In the genomic region with DNA sequence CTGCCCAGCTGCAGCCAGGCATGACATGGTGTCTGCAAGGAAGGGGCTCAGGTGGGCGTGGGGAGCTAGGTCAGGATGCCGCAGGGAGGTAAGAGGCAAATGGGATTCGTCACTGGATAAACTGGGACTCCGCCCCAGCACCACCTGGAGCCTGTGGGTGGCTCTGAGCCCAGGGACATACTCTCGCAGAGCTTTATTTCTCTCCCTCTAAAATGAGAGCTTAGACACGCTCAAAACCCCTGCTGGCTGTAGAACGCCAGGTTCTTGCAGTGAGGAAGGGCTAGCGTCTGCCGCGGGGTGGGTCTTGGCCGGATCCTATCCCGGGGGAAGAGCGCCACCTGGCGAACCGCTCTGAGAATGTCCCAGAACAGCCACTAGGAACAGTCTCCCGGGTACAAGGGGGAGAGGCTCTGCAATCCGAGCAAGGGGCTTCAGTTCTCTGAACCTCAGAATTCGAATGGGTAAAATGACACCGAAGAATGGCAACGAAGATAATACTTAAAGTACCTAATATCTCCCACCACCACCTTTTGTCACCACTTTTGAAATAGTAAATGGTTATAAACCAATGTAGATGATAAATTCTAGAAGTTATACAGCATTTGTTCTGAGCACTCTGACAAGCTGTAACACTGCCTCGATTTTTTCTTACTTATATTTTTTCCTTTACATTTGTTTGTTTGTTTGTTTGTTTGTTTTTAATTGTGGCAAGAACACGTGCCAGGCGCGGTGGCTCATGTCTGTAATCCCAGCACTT, we compare ENCODE assay signal across 8 cellular contexts. TPM values are rescaled to one million over a fixed set of nuclear protein-coding genes. Genes with fewer than 3 reads are reported as not detected.
DNase-seq lines count a peak whose midpoint lies in the region; ATAC-seq and TF ChIP-seq lines count a peak whose summit lies in the region.

No MANE protein-coding gene starts in this region.

- H3K4me1 ChIP-seq in DOHH2 (ENCODE audit: control insufficient read depth, low read length) = no peaks in the 10 kb centered on the region
- peaks cover 0 to 11% (median 3%) of the 10 kb centered on the region in 12 donors for H3K4me1 ChIP-seq in heart left ventricle
- peaks cover 4 to 7% (median 7%) of the 10 kb centered on the region in 4 donors for H3K4me1 ChIP-seq in upper lobe of left lung

- H3K9me2 ChIP-seq in DOHH2 (replicated peaks; ENCODE audit: control insufficient read depth, low read length) = no peaks in the 10 kb centered on the region

- TF ChIP-seq EP300 in upper lobe of left lung (IDR thresholded peaks at IDR 0.05) = no peak

- no peak overlapping the region for H3K27ac Mint-ChIP-seq in activated naive CD8-positive, alpha-beta T cell treated with anti-CD3 and anti-CD28 coated beads, Interleukin-2, amount 50 U/mL, for 24 hours

- TF ChIP-seq CTCF in DOHH2 (IDR thresholded peaks at IDR 0.05; ENCODE audit: low read depth, low read length, poor library complexity, severe bottlenecking) = peak; percentile 87
- TF ChIP-seq CTCF in heart left ventricle (IDR thresholded peaks at IDR 0.05) = peak; percentile 77 to 96 (median 88)
- peak; percentile 77 to 94 (median 88) for TF ChIP-seq CTCF in upper lobe of left lung (IDR thresholded peaks at IDR 0.05)

- intact Hi-C loops in heart left ventricle (cut with DNase I) = loop anchor here (1.0 to 10.0 kb wide), 9 partner anchors 228 to 332 kb away; no protein-coding TSS in a partner anchor

- peaks cover 4% of the 10 kb centered on the region for H3K9me3 Mint-ChIP-seq in activated naive CD8-positive, alpha-beta T cell treated with anti-CD3 and anti-CD28 coated beads, Interleukin-2, amount 50 U/mL, for 24 hours

- H3K79me2 ChIP-seq in DOHH2 (ENCODE audit: control insufficient read depth, low read length) = no peaks in the 10 kb centered on the region

- H3K4me1 Mint-ChIP-seq in activated naive CD8-positive, alpha-beta T cell treated with anti-CD3 and anti-CD28 coated beads, Interleukin-2, amount 50 U/mL, for 24 hours = peaks cover 13% of the 10 kb centered on the region

- peak; percentile 88 for ATAC-seq in activated naive CD8-positive, alpha-beta T cell treated with anti-CD3 and anti-CD28 coated beads, Interleukin-2, amount 50 U/mL, for 24 hours
- peak; percentile 87 to 96 (median 94) for ATAC-seq in heart left ventricle
- ATAC-seq in upper lobe of left lung (ENCODE audit: low FRiP score in 2 of 2) = peak; percentile 92 to 96

- TF ChIP-seq POLR2A in heart left ventricle (IDR thresholded peaks at IDR 0.05) (no peak), upper lobe of left lung (IDR thresholded peaks at IDR 0.05) (no peak)

- WGBS in heart left ventricle, 4 donors = 16 to 23% (median 18%) methylated on average over 15 to 24 of the region's 24 CpGs
- WGBS in upper lobe of left lung, 2 donors = 21 to 25% methylated on average over 14 to 20 of the region's 24 CpGs

- H3K27me3 ChIP-seq in DOHH2 (ENCODE audit: control insufficient read depth, low read length) (0 out of 2 replicates have a peak, but pooled peaks cover 3% of the 10 kb centered on the region), heart left ventricle (peaks cover 0 to 5% (median 0%) of the 10 kb centered on the region in 9 donors), upper lobe of left lung (no peaks in the 10 kb centered on the region)

- no peaks in the 10 kb centered on the region for H3K36me3 Mint-ChIP-seq in activated naive CD8-positive, alpha-beta T cell treated with anti-CD3 and anti-CD28 coated beads, Interleukin-2, amount 50 U/mL, for 24 hours (ENCODE audit: low read depth)

- no peaks in the 10 kb centered on the region for H3F3A ChIP-seq in DOHH2 (ENCODE audit: control insufficient read depth, insufficient read depth)

- no peak overlapping the region for H3K27ac ChIP-seq in DOHH2 (ENCODE audit: low read depth, low read length)
- no peak overlapping the region for H3K27ac ChIP-seq in heart left ventricle
- no peak overlapping the region for H3K27ac ChIP-seq in upper lobe of left lung

- 0 out of 2 replicates have a peak overlapping the region, but pooled peaks have one; percentile 20 for H3K4me2 ChIP-seq in DOHH2 (ENCODE audit: low read length)

- no peak overlapping the region for H3K4me3 ChIP-seq in DOHH2 (ENCODE audit: low read length)
- H3K4me3 ChIP-seq in heart left ventricle = peak overlapping the region in 8 of 12 donors; percentile 18 to 50 (median 32)
- peak overlapping the region in 3 of 4 donors; percentile 2 to 27 (median 3) for H3K4me3 ChIP-seq in upper lobe of left lung

- H3K27me3 Mint-ChIP-seq in activated naive CD8-positive, alpha-beta T cell treated with anti-CD3 and anti-CD28 coated beads, Interleukin-2, amount 50 U/mL, for 24 hours = peaks cover 6% of the 10 kb centered on the region

- H3K36me3 ChIP-seq in DOHH2 (ENCODE audit: control insufficient read depth, low read length) (no peaks in the 10 kb centered on the region), heart left ventricle (no peaks in the 10 kb centered on the region), upper lobe of left lung (no peaks in the 10 kb centered on the region)

- no peak overlapping the region for H3K4me3 Mint-ChIP-seq in activated naive CD8-positive, alpha-beta T cell treated with anti-CD3 and anti-CD28 coated beads, Interleukin-2, amount 50 U/mL, for 24 hours

- H3K9me3 ChIP-seq in DOHH2 (ENCODE audit: control insufficient read depth, insufficient read depth, low read length) (no peaks in the 10 kb centered on the region), heart left ventricle (peaks cover 0 to 4% (median 0%) of the 10 kb centered on the region in 12 donors), upper lobe of left lung (no peaks in the 10 kb centered on the region)

- DNase-seq in H4 (ENCODE audit: low spot score) (peak; percentile 78), MV-4-11 (lab: John Stamatoyannopoulos, UW) (peak; percentile 59), T follicular helper cell (ENCODE audit: low read depth) (peak; percentile 67), heart left ventricle (peak; percentile 73 to 89 (median 80)), pons (ENCODE audit: low spot score) (peak; percentile 75), upper lobe of left lung (peak; percentile 75 to 76)
- DNase-seq in activated naive CD8-positive, alpha-beta T cell treated with anti-CD3 and anti-CD28 coated beads, Interleukin-2, amount 50 U/mL, for 24 hours = peak; percentile 80

- H4K20me1 ChIP-seq in DOHH2 (ENCODE audit: control insufficient read depth, insufficient read depth, low read depth, low read length) = no peaks in the 10 kb centered on the region

RNA-seq across cellular contexts. Expression of a gene that starts 53.2 kb away (rescaled TPM):
- total RNA-seq in H4 (2014; rRNA removed; shearing (Covaris generic)) = 1.5 and 1.8 TPM in 2 replicates
- total RNA-seq in heart left ventricle (10 to 100 TPM in 3 of 9 donors, 1 to 10 TPM in 6; 3.1 to 16.8 (median 9.3) TPM), upper lobe of left lung (10 to 100 TPM in 3 of 6 donors, 1 to 10 TPM in 3; 4.6 to 29.6 (median 11.4) TPM)
- polyA plus RNA-seq in heart left ventricle = 1 to 10 TPM; 1.4 to 5.5 TPM
